ENCODE assay signal across 1 cellular context in genomic region chr4:105417624-105418023, GRCh38.
TF ChIP-seq lines count a peak whose summit lies in the region.

No MANE protein-coding gene starts in this region.

TF ChIP-seq in HepG2, 621 proteins besides CTCF, POLR2A, EP300 and RAD21 (continued from another document and continues in another):
- TF ChIP-seq ZNF296 (CRISPR knock-in tag; conservative IDR thresholded peaks at IDR 0.05) (no peak), SOX5 (CRISPR knock-in tag; IDR thresholded peaks at IDR 0.05; ENCODE audit: borderline replicate concordance) (peak; percentile 54; the same call in 1 of the 2 replicates), NFE2L2 (IDR thresholded peaks at IDR 0.05; ENCODE audit: low read length) (peak; percentile 33; the same call in 1 of the 2 replicates), ZBTB34 (CRISPR knock-in tag; IDR thresholded peaks at IDR 0.05) (0 out of 2 replicates have a peak, but pooled peaks have one; percentile 25), ETV6 (CRISPR knock-in tag; conservative IDR thresholded peaks at IDR 0.05) (no peak), ZNF382 (CRISPR knock-in tag; IDR thresholded peaks at IDR 0.05; ENCODE audit: borderline replicate concordance) (no peak), FOSL2 (CRISPR knock-in tag; IDR thresholded peaks at IDR 0.05) (peak; percentile 79), CEBPG (CRISPR knock-in tag; IDR thresholded peaks at IDR 0.05) (peak; percentile 79), ZSCAN9 (CRISPR knock-in tag; IDR thresholded peaks at IDR 0.05; ENCODE audit: borderline replicate concordance) (no peak), TSC22D2 (CRISPR knock-in tag; IDR thresholded peaks at IDR 0.05; ENCODE audit: borderline replicate concordance) (no peak), ZFY (CRISPR knock-in tag; IDR thresholded peaks at IDR 0.05) (no peak), FOXC1 (CRISPR knock-in tag; IDR thresholded peaks at IDR 0.05; ENCODE audit: borderline replicate concordance) (no peak), ATRX (CRISPR knock-in tag; IDR thresholded peaks at IDR 0.05; ENCODE audit: borderline replicate concordance) (no peak), SATB2 (CRISPR knock-in tag; IDR thresholded peaks at IDR 0.05) (no peak), STAT5B (CRISPR knock-in tag; IDR thresholded peaks at IDR 0.05) (no peak), FOXP1 (IDR thresholded peaks at IDR 0.05) (no peak), FOXP1 (CRISPR knock-in tag; IDR thresholded peaks at IDR 0.05) (no peak), PCBP2 (optimal IDR thresholded peaks at IDR 0.05; ENCODE audit: low read depth, low read length, poor library complexity, severe bottlenecking) (no peak), KDM5A (IDR thresholded peaks at IDR 0.05; ENCODE audit: borderline replicate concordance, low read length) (no peak), MAFK (conservative IDR thresholded peaks at IDR 0.05 in 1 of 2, IDR thresholded peaks at IDR 0.05 in 1 of 2; ENCODE audit: low read length in 2 of 2) (peak; percentile 69 to 75), SAP130 (CRISPR knock-in tag; IDR thresholded peaks at IDR 0.05; ENCODE audit: low read depth) (peak; percentile 79), RXRA (CRISPR knock-in tag; IDR thresholded peaks at IDR 0.05) (no peak), ZNF335 (CRISPR knock-in tag; IDR thresholded peaks at IDR 0.05) (no peak), WIZ (CRISPR knock-in tag; IDR thresholded peaks at IDR 0.05) (0 out of 2 replicates have a peak, but pooled peaks have one; percentile 54), NR2F2 (IDR thresholded peaks at IDR 0.05; ENCODE audit: borderline replicate concordance, low read depth) (no peak), ZNF160 (CRISPR knock-in tag; IDR thresholded peaks at IDR 0.05) (no peak), NFYC (CRISPR knock-in tag; IDR thresholded peaks at IDR 0.05) (no peak), SP4 (CRISPR knock-in tag; IDR thresholded peaks at IDR 0.05) (no peak), ZNF550 (CRISPR knock-in tag; IDR thresholded peaks at IDR 0.05; ENCODE audit: borderline replicate concordance) (no peak), ZNF747 (CRISPR knock-in tag; IDR thresholded peaks at IDR 0.05; ENCODE audit: borderline replicate concordance) (no peak), ZNF629 (CRISPR knock-in tag; conservative IDR thresholded peaks at IDR 0.05) (no peak), HOXA7 (CRISPR knock-in tag; IDR thresholded peaks at IDR 0.05) (no peak), GATA4 (IDR thresholded peaks at IDR 0.05; ENCODE audit: borderline replicate concordance, low read depth) (no peak), ZNF749 (CRISPR knock-in tag; IDR thresholded peaks at IDR 0.05; ENCODE audit: borderline replicate concordance) (no peak), KLF9 (CRISPR knock-in tag; IDR thresholded peaks at IDR 0.05; ENCODE audit: low read depth) (no peak), ZFAT (CRISPR knock-in tag; conservative IDR thresholded peaks at IDR 0.05) (no peak), RFX5 (IDR thresholded peaks at IDR 0.05; ENCODE audit: low read depth, low read length) (no peak), BCL6 (CRISPR knock-in tag; IDR thresholded peaks at IDR 0.05) (peak; percentile 96), ZNF230 (CRISPR knock-in tag; IDR thresholded peaks at IDR 0.05) (no peak), PHF21A (CRISPR knock-in tag; IDR thresholded peaks at IDR 0.05) (0 out of 2 replicates have a peak, but pooled peaks have one; percentile 17), ELF3 (CRISPR knock-in tag; IDR thresholded peaks at IDR 0.05) (peak; percentile 44; the same call in 1 of the 2 replicates), MIER3 (CRISPR knock-in tag; IDR thresholded peaks at IDR 0.05; ENCODE audit: borderline replicate concordance) (peak; percentile 49; the same call in 1 of the 2 replicates), HMG20A (CRISPR knock-in tag; IDR thresholded peaks at IDR 0.05; ENCODE audit: borderline replicate concordance) (peak; percentile 58; the same call in 1 of the 2 replicates), HNF4G (IDR thresholded peaks at IDR 0.05; ENCODE audit: borderline replicate concordance, low read depth, low read length) (peak; percentile 82), HNF4G (CRISPR knock-in tag; IDR thresholded peaks at IDR 0.05; ENCODE audit: borderline replicate concordance, low read depth) (peak; percentile 57; the same call in 1 of the 2 replicates), NONO (IDR thresholded peaks at IDR 0.05) (no peak), NONO (CRISPR knock-in tag; conservative IDR thresholded peaks at IDR 0.05) (no peak), CREB3 (CRISPR knock-in tag; IDR thresholded peaks at IDR 0.05) (no peak), ZNF570 (CRISPR knock-in tag; IDR thresholded peaks at IDR 0.05; ENCODE audit: borderline replicate concordance) (no peak), ZNF878 (CRISPR knock-in tag; IDR thresholded peaks at IDR 0.05) (peak; percentile 50; the same call in 1 of the 2 replicates), ZBTB25 (CRISPR knock-in tag; IDR thresholded peaks at IDR 0.05) (no peak), YY1 (IDR thresholded peaks at IDR 0.05; ENCODE audit: insufficient read depth, insufficient replicate concordance, low read depth, low read length) (no peak), ZNF614 (CRISPR knock-in tag; IDR thresholded peaks at IDR 0.05; ENCODE audit: borderline replicate concordance) (no peak), KDM5B (CRISPR knock-in tag; IDR thresholded peaks at IDR 0.05; ENCODE audit: borderline replicate concordance) (no peak), ZKSCAN1 (IDR thresholded peaks at IDR 0.05; ENCODE audit: low read length) (no peak), NCOA5 (CRISPR knock-in tag; IDR thresholded peaks at IDR 0.05) (no peak), CAMTA2 (CRISPR knock-in tag; IDR thresholded peaks at IDR 0.05; ENCODE audit: borderline replicate concordance) (no peak), KDM1A (CRISPR knock-in tag; IDR thresholded peaks at IDR 0.05) (0 out of 2 replicates have a peak, but pooled peaks have one; percentile 43), ZNF317 (CRISPR knock-in tag; IDR thresholded peaks at IDR 0.05) (peak; percentile 64), ARHGAP35 (CRISPR knock-in tag; IDR thresholded peaks at IDR 0.05; ENCODE audit: borderline replicate concordance) (no peak)
- TF ChIP-seq, protein P1, sequence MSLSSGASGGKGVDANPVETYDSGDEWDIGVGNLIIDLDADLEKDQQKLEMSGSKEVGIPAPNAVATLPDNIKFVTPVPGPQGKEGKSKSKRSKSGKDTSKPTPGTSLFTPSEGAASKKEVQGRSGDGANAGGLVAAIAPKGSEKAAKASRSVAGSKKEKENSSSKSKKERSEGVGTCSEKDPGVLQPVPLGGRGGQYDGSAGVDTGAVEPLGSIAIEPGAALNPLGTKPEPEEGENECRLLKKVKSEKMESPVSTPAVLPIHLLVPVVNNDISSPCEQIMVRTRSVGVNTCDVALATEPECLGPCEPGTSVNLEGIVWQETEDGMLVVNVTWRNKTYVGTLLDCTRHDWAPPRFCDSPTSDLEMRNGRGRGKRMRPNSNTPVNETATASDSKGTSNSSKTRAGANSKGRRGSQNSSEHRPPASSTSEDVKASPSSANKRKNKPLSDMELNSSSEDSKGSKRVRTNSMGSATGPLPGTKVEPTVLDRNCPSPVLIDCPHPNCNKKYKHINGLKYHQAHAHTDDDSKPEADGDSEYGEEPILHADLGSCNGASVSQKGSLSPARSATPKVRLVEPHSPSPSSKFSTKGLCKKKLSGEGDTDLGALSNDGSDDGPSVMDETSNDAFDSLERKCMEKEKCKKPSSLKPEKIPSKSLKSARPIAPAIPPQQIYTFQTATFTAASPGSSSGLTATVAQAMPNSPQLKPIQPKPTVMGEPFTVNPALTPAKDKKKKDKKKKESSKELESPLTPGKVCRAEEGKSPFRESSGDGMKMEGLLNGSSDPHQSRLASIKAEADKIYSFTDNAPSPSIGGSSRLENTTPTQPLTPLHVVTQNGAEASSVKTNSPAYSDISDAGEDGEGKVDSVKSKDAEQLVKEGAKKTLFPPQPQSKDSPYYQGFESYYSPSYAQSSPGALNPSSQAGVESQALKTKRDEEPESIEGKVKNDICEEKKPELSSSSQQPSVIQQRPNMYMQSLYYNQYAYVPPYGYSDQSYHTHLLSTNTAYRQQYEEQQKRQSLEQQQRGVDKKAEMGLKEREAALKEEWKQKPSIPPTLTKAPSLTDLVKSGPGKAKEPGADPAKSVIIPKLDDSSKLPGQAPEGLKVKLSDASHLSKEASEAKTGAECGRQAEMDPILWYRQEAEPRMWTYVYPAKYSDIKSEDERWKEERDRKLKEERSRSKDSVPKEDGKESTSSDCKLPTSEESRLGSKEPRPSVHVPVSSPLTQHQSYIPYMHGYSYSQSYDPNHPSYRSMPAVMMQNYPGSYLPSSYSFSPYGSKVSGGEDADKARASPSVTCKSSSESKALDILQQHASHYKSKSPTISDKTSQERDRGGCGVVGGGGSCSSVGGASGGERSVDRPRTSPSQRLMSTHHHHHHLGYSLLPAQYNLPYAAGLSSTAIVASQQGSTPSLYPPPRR (CRISPR knock-in tag; IDR thresholded peaks at IDR 0.05; ENCODE audit: borderline replicate concordance): no peak
- TF ChIP-seq, protein P2, sequence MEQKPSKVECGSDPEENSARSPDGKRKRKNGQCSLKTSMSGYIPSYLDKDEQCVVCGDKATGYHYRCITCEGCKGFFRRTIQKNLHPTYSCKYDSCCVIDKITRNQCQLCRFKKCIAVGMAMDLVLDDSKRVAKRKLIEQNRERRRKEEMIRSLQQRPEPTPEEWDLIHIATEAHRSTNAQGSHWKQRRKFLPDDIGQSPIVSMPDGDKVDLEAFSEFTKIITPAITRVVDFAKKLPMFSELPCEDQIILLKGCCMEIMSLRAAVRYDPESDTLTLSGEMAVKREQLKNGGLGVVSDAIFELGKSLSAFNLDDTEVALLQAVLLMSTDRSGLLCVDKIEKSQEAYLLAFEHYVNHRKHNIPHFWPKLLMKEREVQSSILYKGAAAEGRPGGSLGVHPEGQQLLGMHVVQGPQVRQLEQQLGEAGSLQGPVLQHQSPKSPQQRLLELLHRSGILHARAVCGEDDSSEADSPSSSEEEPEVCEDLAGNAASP (CRISPR knock-in tag; IDR thresholded peaks at IDR 0.05; ENCODE audit: borderline replicate concordance): no peak; the same call in 1 of the 2 replicates
- TF ChIP-seq, protein P3, sequence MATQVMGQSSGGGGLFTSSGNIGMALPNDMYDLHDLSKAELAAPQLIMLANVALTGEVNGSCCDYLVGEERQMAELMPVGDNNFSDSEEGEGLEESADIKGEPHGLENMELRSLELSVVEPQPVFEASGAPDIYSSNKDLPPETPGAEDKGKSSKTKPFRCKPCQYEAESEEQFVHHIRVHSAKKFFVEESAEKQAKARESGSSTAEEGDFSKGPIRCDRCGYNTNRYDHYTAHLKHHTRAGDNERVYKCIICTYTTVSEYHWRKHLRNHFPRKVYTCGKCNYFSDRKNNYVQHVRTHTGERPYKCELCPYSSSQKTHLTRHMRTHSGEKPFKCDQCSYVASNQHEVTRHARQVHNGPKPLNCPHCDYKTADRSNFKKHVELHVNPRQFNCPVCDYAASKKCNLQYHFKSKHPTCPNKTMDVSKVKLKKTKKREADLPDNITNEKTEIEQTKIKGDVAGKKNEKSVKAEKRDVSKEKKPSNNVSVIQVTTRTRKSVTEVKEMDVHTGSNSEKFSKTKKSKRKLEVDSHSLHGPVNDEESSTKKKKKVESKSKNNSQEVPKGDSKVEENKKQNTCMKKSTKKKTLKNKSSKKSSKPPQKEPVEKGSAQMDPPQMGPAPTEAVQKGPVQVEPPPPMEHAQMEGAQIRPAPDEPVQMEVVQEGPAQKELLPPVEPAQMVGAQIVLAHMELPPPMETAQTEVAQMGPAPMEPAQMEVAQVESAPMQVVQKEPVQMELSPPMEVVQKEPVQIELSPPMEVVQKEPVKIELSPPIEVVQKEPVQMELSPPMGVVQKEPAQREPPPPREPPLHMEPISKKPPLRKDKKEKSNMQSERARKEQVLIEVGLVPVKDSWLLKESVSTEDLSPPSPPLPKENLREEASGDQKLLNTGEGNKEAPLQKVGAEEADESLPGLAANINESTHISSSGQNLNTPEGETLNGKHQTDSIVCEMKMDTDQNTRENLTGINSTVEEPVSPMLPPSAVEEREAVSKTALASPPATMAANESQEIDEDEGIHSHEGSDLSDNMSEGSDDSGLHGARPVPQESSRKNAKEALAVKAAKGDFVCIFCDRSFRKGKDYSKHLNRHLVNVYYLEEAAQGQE (IDR thresholded peaks at IDR 0.05; ENCODE audit: borderline replicate concordance in 1 of 2, low read depth in 1 of 2, low read length in 2 of 2): no peak
- TF ChIP-seq, protein P4, sequence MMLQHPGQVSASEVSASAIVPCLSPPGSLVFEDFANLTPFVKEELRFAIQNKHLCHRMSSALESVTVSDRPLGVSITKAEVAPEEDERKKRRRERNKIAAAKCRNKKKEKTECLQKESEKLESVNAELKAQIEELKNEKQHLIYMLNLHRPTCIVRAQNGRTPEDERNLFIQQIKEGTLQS (CRISPR knock-in tag; IDR thresholded peaks at IDR 0.05): peak; percentile 81
- TF ChIP-seq, protein P5, sequence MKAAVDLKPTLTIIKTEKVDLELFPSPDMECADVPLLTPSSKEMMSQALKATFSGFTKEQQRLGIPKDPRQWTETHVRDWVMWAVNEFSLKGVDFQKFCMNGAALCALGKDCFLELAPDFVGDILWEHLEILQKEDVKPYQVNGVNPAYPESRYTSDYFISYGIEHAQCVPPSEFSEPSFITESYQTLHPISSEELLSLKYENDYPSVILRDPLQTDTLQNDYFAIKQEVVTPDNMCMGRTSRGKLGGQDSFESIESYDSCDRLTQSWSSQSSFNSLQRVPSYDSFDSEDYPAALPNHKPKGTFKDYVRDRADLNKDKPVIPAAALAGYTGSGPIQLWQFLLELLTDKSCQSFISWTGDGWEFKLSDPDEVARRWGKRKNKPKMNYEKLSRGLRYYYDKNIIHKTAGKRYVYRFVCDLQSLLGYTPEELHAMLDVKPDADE (CRISPR knock-in tag; IDR thresholded peaks at IDR 0.05): no peak
